Comparison of ENCODE assay signal across 1 cellular context in the genomic region with DNA sequence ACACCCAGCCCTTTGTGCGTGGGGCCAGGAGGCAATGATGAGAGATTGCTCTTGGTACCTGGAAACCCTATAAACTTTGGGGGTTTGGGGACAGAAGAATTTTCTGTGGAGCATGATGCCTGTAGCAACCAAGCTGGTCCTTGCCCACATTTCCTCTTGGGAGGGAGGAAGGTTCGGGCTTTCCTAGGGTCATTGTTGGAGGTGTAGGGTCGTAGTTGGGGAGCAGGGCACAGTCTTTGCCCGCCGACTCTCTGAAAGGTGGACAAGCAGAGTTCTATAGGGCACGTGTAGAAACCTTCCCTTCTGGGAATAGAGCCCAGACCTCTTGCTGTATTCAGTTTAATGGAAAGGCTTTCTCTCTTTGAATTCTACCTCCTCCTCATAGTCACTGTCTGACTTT.
TF ChIP-seq lines count a peak whose summit lies in the region.

No MANE protein-coding gene starts in this region.

TF ChIP-seq in WTC11, 78 proteins besides CTCF, POLR2A, EP300 and RAD21 (continued from another document):
- TF ChIP-seq, protein P1, sequence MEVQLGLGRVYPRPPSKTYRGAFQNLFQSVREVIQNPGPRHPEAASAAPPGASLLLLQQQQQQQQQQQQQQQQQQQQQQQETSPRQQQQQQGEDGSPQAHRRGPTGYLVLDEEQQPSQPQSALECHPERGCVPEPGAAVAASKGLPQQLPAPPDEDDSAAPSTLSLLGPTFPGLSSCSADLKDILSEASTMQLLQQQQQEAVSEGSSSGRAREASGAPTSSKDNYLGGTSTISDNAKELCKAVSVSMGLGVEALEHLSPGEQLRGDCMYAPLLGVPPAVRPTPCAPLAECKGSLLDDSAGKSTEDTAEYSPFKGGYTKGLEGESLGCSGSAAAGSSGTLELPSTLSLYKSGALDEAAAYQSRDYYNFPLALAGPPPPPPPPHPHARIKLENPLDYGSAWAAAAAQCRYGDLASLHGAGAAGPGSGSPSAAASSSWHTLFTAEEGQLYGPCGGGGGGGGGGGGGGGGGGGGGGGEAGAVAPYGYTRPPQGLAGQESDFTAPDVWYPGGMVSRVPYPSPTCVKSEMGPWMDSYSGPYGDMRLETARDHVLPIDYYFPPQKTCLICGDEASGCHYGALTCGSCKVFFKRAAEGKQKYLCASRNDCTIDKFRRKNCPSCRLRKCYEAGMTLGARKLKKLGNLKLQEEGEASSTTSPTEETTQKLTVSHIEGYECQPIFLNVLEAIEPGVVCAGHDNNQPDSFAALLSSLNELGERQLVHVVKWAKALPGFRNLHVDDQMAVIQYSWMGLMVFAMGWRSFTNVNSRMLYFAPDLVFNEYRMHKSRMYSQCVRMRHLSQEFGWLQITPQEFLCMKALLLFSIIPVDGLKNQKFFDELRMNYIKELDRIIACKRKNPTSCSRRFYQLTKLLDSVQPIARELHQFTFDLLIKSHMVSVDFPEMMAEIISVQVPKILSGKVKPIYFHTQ (CRISPR knock-in tag; IDR thresholded peaks at IDR 0.05): no peak
- TF ChIP-seq CBFB (CRISPR knock-in tag; IDR thresholded peaks at IDR 0.05; ENCODE audit: low read depth) (no peak), NFATC4 (CRISPR knock-in tag; IDR thresholded peaks at IDR 0.05) (no peak)
